Comparison of ENCODE assay signal across 8 cellular contexts in genomic region chr1:151510614-151510956, GRCh38. TPM values are rescaled to one million over a fixed set of nuclear protein-coding genes. Genes with fewer than 3 reads are reported as not detected.
DNase-seq lines count a peak whose midpoint lies in the region; ATAC-seq, FAIRE-seq and TF ChIP-seq lines count a peak whose summit lies in the region.

No MANE protein-coding gene starts in this region.

- H2AFZ ChIP-seq in smooth muscle cell (ENCODE audit: low read depth) = peak overlapping the region; percentile 14

- H3K27ac Mint-ChIP-seq in activated B cell treated with CpG ODN at 0.5 μM for 24 hours = peak overlapping the region; percentile 36

- H3K27me3 ChIP-seq in HAP-1 (ENCODE audit: low read depth) = no peaks in the 10 kb centered on the region
- H3K27me3 ChIP-seq in iPS DF 6.9 (ENCODE audit: control insufficient read depth, insufficient read depth, low read length) = no peaks in the 10 kb centered on the region
- peaks cover 5% of the 10 kb centered on the region for H3K27me3 ChIP-seq in smooth muscle cell (ENCODE audit: low read depth)

- DNase-seq in HAP-1 (ENCODE audit: low spot score in 2 of 2) (no peak), activated B cell treated with CpG ODN at 0.5 μM for 24 hours (no peak), iPS DF 6.9 (ENCODE audit: low read depth, low spot score) (no peak), smooth muscle cell (lab: John Stamatoyannopoulos, UW; ENCODE audit: unreplicated experiment) (no peak), sciatic nerve (ENCODE audit: low spot score) (no peak), NCI-H1105 treated with DMSO at 0.1 percent for 48 hours (lab: John Stamatoyannopoulos, UW) (no peak), RCC 7860 (ENCODE audit: low spot score) (no peak)
- DNase-seq in stimulated activated CD4-positive, alpha-beta T cell treated with anti-CD3 and anti-CD28 coated beads, Interleukin-15, amount 100 ng/mL, for 24 hours = no peak

- POLR2A ChIA-PET in activated B cell treated with CpG ODN at 0.5 μM for 24 hours (lab: Charles Lee) = interaction anchor here (0.5 to 1.5 kb wide), 4 partner anchors 29 to 183 kb away, joined by 3 to 10 read pairs (median 4); partner anchors contain the start of genes PI4KB, POGZ and TUFT1

- peaks cover 19% of the 10 kb centered on the region for H3K4me1 Mint-ChIP-seq in activated B cell treated with CpG ODN at 0.5 μM for 24 hours

- no peaks in the 10 kb centered on the region for H3K27me3 Mint-ChIP-seq in activated B cell treated with CpG ODN at 0.5 μM for 24 hours

- intact Hi-C loops in activated B cell treated with CpG ODN at 0.5 μM for 24 hours (cut with micrococcal nuclease) = loop anchor here (2.0 kb wide), 1 partner anchor 52 kb away; the partner anchor contains the start of gene POGZ
- intact Hi-C loops in sciatic nerve (cut with DNase I) = no loop called here

- no peak overlapping the region for H3K9ac ChIP-seq in smooth muscle cell (ENCODE audit: low read depth)

- H3K27ac ChIP-seq in iPS DF 6.9 (ENCODE audit: low read length) (no peak overlapping the region), smooth muscle cell (ENCODE audit: low read depth) (no peak overlapping the region)

- H3K36me3 ChIP-seq in HAP-1 (replicated peaks) = no peaks in the 10 kb centered on the region
- H3K36me3 ChIP-seq in iPS DF 6.9 (ENCODE audit: control insufficient read depth, insufficient read depth, low read length) = no peaks in the 10 kb centered on the region
- no peaks in the 10 kb centered on the region for H3K36me3 ChIP-seq in smooth muscle cell (ENCODE audit: low read depth)

- H3K4me3 ChIP-seq in HAP-1 (peak overlapping the region; percentile 58), iPS DF 6.9 (ENCODE audit: low read length) (peak overlapping the region; percentile 36; the same call in 1 of the 2 replicates), smooth muscle cell (peak overlapping the region; percentile 62)

- in situ Hi-C loops in HAP-1 (cut with MboI; ENCODE audit: low sequenced_read_pairs) = no loop called here

- H3F3A ChIP-seq in smooth muscle cell (ENCODE audit: low read depth) = peaks cover 4% of the 10 kb centered on the region

- H3K4me3 Mint-ChIP-seq in activated B cell treated with CpG ODN at 0.5 μM for 24 hours = peak overlapping the region; percentile 87

- CTCF ChIA-PET in activated B cell treated with CpG ODN at 0.5 μM for 24 hours (lab: Charles Lee) = no interaction called here

- no peaks in the 10 kb centered on the region for H3K9me3 Mint-ChIP-seq in activated B cell treated with CpG ODN at 0.5 μM for 24 hours

- no peak for FAIRE-seq in RCC 7860 (lab: Jason Lieb, UNC)

- WGBS in iPS DF 6.9 (ENCODE audit: insufficient coverage, insufficient read length) = no CpG with 5 or more reads among the region's 10 CpGs
- WGBS in smooth muscle cell (ENCODE audit: low lambda C conversion rate) = 7% methylated on average over 10 of the region's 10 CpGs

- TF ChIP-seq CTCF in activated B cell treated with CpG ODN at 0.5 μM for 24 hours (IDR thresholded peaks at IDR 0.05) = no peak
- TF ChIP-seq CTCF in smooth muscle cell (IDR thresholded peaks at IDR 0.05; ENCODE audit: borderline replicate concordance, insufficient read depth, poor library complexity, severe bottlenecking) = no peak

- H3K36me3 Mint-ChIP-seq in activated B cell treated with CpG ODN at 0.5 μM for 24 hours (ENCODE audit: low read depth) = no peaks in the 10 kb centered on the region

- H3K9me3 ChIP-seq in HAP-1 = no peaks in the 10 kb centered on the region
- H3K9me3 ChIP-seq in iPS DF 6.9 (ENCODE audit: control insufficient read depth, insufficient read depth, low read length) = no peaks in the 10 kb centered on the region
- H3K9me3 ChIP-seq in smooth muscle cell (replicated peaks; ENCODE audit: low read depth) = no peaks in the 10 kb centered on the region

- H3K4me2 ChIP-seq in smooth muscle cell = peak overlapping the region; percentile 89

- no peaks in the 10 kb centered on the region for H3K79me2 ChIP-seq in smooth muscle cell (ENCODE audit: low read depth)

- ATAC-seq in activated B cell treated with CpG ODN at 0.5 μM for 24 hours (ENCODE audit: low read depth) (no peak), sciatic nerve (no peak)

- peaks cover 22% of the 10 kb centered on the region for H3K4me1 ChIP-seq in HAP-1
- H3K4me1 ChIP-seq in iPS DF 6.9 (ENCODE audit: control insufficient read depth, insufficient read depth, low read length) = peaks cover 11% of the 10 kb centered on the region
- H3K4me1 ChIP-seq in smooth muscle cell (ENCODE audit: low read depth) = peaks cover 29% of the 10 kb centered on the region

- no peaks in the 10 kb centered on the region for H4K20me1 ChIP-seq in smooth muscle cell (ENCODE audit: low read depth)

RNA-seq across cellular contexts. Expression of gene CGN, which starts 0.6 kb away (rescaled TPM):
- total RNA-seq in activated B cell treated with CpG ODN at 0.5 μM for 24 hours (0.22 and 0.37 TPM in 2 replicates), smooth muscle cell (0.76 and 17.0 TPM in 2 replicates), sciatic nerve (2.0 TPM)
- 0.70 and 2.5 TPM in 2 replicates for polyA plus RNA-seq in smooth muscle cell

RNA-seq across cellular contexts. Expression of gene TUFT1, which starts 29.5 kb away (rescaled TPM):
- total RNA-seq in activated B cell treated with CpG ODN at 0.5 μM for 24 hours (2.3 and 2.4 TPM in 2 replicates), smooth muscle cell (19.6 and 20.0 TPM in 2 replicates), sciatic nerve (3.2 TPM)
- 15.1 and 30.7 TPM in 2 replicates for polyA plus RNA-seq in smooth muscle cell

RNA-seq across cellular contexts. Expression of gene POGZ, which starts 51.3 kb away (rescaled TPM):
- total RNA-seq in activated B cell treated with CpG ODN at 0.5 μM for 24 hours = 121 and 135 TPM in 2 replicates
- total RNA-seq in smooth muscle cell = 40.9 and 47.0 TPM in 2 replicates
- polyA plus RNA-seq in smooth muscle cell = 20.5 and 24.8 TPM in 2 replicates
- 165 TPM for total RNA-seq in sciatic nerve
